1 cellular context compared by ENCODE assay signal in the genomic region with DNA sequence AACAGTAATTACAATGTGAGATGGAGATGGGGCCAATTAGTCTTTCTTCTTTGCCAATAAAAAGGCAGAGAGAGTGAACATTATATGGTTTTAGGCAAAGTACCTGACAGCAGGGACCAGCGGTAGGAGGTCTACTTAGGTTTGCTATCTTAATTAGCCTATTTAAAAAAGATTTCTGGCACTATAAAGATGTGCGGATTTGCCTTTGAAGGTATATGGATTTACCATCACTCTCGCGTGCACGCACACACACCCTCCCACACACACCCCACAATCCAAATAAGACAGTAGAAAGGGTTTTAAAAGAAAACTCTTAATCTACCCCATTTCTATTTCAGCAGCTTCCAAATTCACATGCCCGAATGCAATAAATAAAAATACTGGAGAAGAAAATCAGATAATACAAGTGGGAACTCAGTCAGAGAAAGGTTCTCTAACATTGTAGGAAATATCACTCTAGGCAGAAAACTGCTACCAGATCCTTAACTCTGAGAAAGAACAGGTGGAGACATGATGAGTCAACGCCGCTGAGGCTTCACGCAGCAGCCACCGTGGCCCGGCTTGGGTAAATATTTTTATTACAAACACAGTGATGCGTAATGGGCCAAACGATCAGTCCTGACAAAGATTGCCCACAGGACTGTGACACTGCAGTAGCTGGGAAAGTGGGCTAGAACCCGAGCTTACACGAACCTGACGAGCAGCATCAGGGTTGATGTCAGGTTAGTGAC.
TF ChIP-seq lines count a peak whose summit lies in the region.

No MANE protein-coding gene starts in this region.

TF ChIP-seq in GM23338, 12 proteins besides CTCF, POLR2A, EP300 and RAD21 (continued from another document):
- TF ChIP-seq, protein P1, sequence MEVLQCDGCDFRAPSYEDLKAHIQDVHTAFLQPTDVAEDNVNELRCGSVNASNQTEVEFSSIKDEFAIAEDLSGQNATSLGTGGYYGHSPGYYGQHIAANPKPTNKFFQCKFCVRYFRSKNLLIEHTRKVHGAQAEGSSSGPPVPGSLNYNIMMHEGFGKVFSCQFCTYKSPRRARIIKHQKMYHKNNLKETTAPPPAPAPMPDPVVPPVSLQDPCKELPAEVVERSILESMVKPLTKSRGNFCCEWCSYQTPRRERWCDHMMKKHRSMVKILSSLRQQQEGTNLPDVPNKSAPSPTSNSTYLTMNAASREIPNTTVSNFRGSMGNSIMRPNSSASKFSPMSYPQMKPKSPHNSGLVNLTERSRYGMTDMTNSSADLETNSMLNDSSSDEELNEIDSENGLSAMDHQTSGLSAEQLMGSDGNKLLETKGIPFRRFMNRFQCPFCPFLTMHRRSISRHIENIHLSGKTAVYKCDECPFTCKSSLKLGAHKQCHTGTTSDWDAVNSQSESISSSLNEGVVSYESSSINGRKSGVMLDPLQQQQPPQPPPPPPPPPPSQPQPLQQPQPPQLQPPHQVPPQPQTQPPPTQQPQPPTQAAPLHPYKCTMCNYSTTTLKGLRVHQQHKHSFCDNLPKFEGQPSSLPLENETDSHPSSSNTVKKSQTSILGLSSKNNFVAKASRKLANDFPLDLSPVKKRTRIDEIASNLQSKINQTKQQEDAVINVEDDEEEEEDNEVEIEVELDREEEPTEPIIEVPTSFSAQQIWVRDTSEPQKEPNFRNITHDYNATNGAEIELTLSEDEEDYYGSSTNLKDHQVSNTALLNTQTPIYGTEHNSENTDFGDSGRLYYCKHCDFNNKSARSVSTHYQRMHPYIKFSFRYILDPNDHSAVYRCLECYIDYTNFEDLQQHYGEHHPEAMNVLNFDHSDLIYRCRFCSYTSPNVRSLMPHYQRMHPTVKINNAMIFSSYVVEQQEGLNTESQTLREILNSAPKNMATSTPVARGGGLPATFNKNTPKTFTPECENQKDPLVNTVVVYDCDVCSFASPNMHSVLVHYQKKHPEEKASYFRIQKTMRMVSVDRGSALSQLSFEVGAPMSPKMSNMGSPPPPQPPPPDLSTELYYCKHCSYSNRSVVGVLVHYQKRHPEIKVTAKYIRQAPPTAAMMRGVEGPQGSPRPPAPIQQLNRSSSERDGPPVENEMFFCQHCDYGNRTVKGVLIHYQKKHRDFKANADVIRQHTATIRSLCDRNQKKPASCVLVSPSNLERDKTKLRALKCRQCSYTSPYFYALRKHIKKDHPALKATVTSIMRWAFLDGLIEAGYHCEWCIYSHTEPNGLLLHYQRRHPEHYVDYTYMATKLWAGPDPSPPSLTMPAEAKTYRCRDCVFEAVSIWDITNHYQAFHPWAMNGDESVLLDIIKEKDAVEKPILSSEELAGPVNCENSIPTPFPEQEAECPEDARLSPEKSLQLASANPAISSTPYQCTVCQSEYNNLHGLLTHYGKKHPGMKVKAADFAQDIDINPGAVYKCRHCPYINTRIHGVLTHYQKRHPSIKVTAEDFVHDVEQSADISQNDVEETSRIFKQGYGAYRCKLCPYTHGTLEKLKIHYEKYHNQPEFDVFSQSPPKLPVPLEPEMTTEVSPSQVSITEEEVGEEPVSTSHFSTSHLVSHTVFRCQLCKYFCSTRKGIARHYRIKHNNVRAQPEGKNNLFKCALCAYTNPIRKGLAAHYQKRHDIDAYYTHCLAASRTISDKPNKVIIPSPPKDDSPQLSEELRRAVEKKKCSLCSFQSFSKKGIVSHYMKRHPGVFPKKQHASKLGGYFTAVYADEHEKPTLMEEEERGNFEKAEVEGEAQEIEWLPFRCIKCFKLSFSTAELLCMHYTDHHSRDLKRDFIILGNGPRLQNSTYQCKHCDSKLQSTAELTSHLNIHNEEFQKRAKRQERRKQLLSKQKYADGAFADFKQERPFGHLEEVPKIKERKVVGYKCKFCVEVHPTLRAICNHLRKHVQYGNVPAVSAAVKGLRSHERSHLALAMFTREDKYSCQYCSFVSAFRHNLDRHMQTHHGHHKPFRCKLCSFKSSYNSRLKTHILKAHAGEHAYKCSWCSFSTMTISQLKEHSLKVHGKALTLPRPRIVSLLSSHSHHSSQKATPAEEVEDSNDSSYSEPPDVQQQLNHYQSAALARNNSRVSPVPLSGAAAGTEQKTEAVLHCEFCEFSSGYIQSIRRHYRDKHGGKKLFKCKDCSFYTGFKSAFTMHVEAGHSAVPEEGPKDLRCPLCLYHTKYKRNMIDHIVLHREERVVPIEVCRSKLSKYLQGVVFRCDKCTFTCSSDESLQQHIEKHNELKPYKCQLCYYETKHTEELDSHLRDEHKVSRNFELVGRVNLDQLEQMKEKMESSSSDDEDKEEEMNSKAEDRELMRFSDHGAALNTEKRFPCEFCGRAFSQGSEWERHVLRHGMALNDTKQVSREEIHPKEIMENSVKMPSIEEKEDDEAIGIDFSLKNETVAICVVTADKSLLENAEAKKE (CRISPR knock-in tag; IDR thresholded peaks at IDR 0.05), result no peak
- TF ChIP-seq JUNB (IDR thresholded peaks at IDR 0.05; ENCODE audit: unreplicated experiment), result no peak
- TF ChIP-seq ZNF114 (CRISPR knock-in tag; IDR thresholded peaks at IDR 0.05), result no peak
- TF ChIP-seq EZH2 (IDR thresholded peaks at IDR 0.05; ENCODE audit: low read depth, unreplicated experiment), result no peak
- no peak for TF ChIP-seq POLR2AphosphoS5 (IDR thresholded peaks at IDR 0.05; ENCODE audit: low read depth)
- no peak for TF ChIP-seq STAT1 (IDR thresholded peaks at IDR 0.05; ENCODE audit: unreplicated experiment)
- TF ChIP-seq, protein P2, sequence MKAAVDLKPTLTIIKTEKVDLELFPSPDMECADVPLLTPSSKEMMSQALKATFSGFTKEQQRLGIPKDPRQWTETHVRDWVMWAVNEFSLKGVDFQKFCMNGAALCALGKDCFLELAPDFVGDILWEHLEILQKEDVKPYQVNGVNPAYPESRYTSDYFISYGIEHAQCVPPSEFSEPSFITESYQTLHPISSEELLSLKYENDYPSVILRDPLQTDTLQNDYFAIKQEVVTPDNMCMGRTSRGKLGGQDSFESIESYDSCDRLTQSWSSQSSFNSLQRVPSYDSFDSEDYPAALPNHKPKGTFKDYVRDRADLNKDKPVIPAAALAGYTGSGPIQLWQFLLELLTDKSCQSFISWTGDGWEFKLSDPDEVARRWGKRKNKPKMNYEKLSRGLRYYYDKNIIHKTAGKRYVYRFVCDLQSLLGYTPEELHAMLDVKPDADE (IDR thresholded peaks at IDR 0.05), result no peak
